11 cellular contexts compared by ENCODE assay signal in genomic region chr3:179438836-179439235, GRCh38. TPM values are rescaled to one million over a fixed set of nuclear protein-coding genes. Genes with fewer than 3 reads are reported as not detected.
DNase-seq lines count a peak whose midpoint lies in the region; ATAC-seq, FAIRE-seq and TF ChIP-seq lines count a peak whose summit lies in the region.
"Had no signal": no experiment of that assay in that cellular context is flagged by ENCODE, and none has a peak within 500 bp of the region (broad histone marks: within the 10 kb centered on the region; RNA-seq: fewer than 3 reads in every experiment).

No MANE protein-coding gene starts in this region.

- H3K36me3 ChIP-seq in keratinocyte (ENCODE audit: control insufficient read depth in 2 of 2, extremely low read depth in 1 of 2, insufficient read depth in 2 of 2, low read length in 2 of 2) (peaks cover 0 to 6% of the 10 kb centered on the region in 2 experiments), HepG2 (replicated peaks in 1 of 2; ENCODE audit: control insufficient read depth in 1 of 2, insufficient read depth in 2 of 2, low read length in 2 of 2) (no peaks in the 10 kb centered on the region), PC-9 (ENCODE audit: low read depth) (no peaks in the 10 kb centered on the region), SK-N-SH (replicated peaks in 1 of 2; ENCODE audit: control insufficient read depth in 1 of 2, insufficient read depth in 2 of 2, low read length in 1 of 2) (peaks cover 0 to 5% of the 10 kb centered on the region in 2 experiments)
- H3K36me3 ChIP-seq: uterus had no signal

- no peak for TF ChIP-seq POLR2A in HepG2 (IDR thresholded peaks at IDR 0.05; ENCODE audit: insufficient read depth in 1 of 2, low read depth in 2 of 2, low read length in 2 of 2)

- dilution Hi-C loops in keratinocyte (cut with MboI; ENCODE audit: extremely low pct_ligation_motif_present, low sequenced_read_pairs) = no loop called here

- H3F3A ChIP-seq in PC-9 (ENCODE audit: insufficient read depth, low read depth) = no peaks in the 10 kb centered on the region
- H3F3A ChIP-seq in SK-N-SH (replicated peaks; ENCODE audit: insufficient read depth) = peaks cover 7% of the 10 kb centered on the region

- H3K4me3 ChIP-seq in keratinocyte (ENCODE audit: control insufficient read depth in 2 of 3, extremely low read depth in 1 of 3, insufficient read depth in 2 of 3, low read depth in 1 of 3, low read length in 3 of 3) (no peak overlapping the region), HepG2 (replicated peaks in 1 of 3; ENCODE audit: insufficient read depth in 1 of 3, low read depth in 2 of 3, low read length in 3 of 3) (no peak overlapping the region), PC-9 (no peak overlapping the region), SK-N-SH (ENCODE audit: low read depth in 2 of 2, low read length in 1 of 2) (no peak overlapping the region)
- H3K4me3 ChIP-seq: uterus had no signal

- FAIRE-seq in keratinocyte (lab: Jason Lieb, UNC) = peak; percentile 44
- no peak for FAIRE-seq in HepG2 (lab: Jason Lieb, UNC)

- H2AFZ ChIP-seq in keratinocyte (ENCODE audit: control insufficient read depth, low read length) = no peak overlapping the region
- H2AFZ ChIP-seq in HepG2 (ENCODE audit: low read length) = no peak overlapping the region
- no peak overlapping the region for H2AFZ ChIP-seq in PC-9
- H2AFZ ChIP-seq in SK-N-SH (ENCODE audit: low read depth) = no peak overlapping the region

- 15% methylated on average over 5 of the region's 5 CpGs for WGBS in HepG2 (ENCODE audit: low lambda C conversion rate)
- WGBS in SK-N-SH (ENCODE audit: low lambda C conversion rate) = 98% methylated on average over 5 of the region's 5 CpGs

- CTCF ChIA-PET in HepG2 (lab: Yijun Ruan, JAX; ENCODE audit: low intra/inter-chr PET ratio, low total read pairs) = no interaction called here
- CTCF ChIA-PET in PC-9 (lab: Charles Lee) = no interaction called here
- CTCF ChIA-PET in SK-N-SH (lab: Yijun Ruan, JAX) = no interaction called here

- peaks cover under 1% of the 10 kb centered on the region for H3K4me1 ChIP-seq in keratinocyte (ENCODE audit: control insufficient read depth, extremely low read depth, insufficient read depth, low read length)
- no peaks in the 10 kb centered on the region for H3K4me1 ChIP-seq in HepG2 (ENCODE audit: insufficient read depth, low read length)
- no peaks in the 10 kb centered on the region for H3K4me1 ChIP-seq in PC-9 (replicated peaks; ENCODE audit: insufficient read depth)
- H3K4me1 ChIP-seq in SK-N-SH (ENCODE audit: control insufficient read depth in 1 of 2, insufficient read depth in 2 of 2, low read depth in 1 of 2, low read length in 1 of 2) = no peaks in the 10 kb centered on the region; a peak in 1 of 4 replicates
- H3K4me1 ChIP-seq: uterus had no signal

- in situ Hi-C loops in HepG2 (cut with HindIII; ENCODE audit: extremely low pct_ligation_motif_present, low pct_unique_long_range_greater_than_20kb) = no loop called here

- POLR2A ChIA-PET in HepG2 (lab: Yijun Ruan, JAX) = no interaction called here
- POLR2A ChIA-PET in PC-9 (lab: Charles Lee; ENCODE audit: unreplicated experiment) = interaction anchor here (0.8 kb wide), 1 partner anchor 12 kb away, joined by 8 read pairs; no protein-coding TSS in a partner anchor
- POLR2A ChIA-PET in SK-N-SH (lab: Yijun Ruan, JAX) = no interaction called here

- H3K27me3 ChIP-seq in keratinocyte (ENCODE audit: control insufficient read depth, extremely low read depth, insufficient read depth, low read length) (no peaks in the 10 kb centered on the region), HepG2 (ENCODE audit: control insufficient read depth in 1 of 2, insufficient read depth in 2 of 2, low read length in 2 of 2) (no peaks in the 10 kb centered on the region), PC-9 (ENCODE audit: insufficient read depth, low read depth) (no peaks in the 10 kb centered on the region), SK-N-SH (ENCODE audit: insufficient read depth) (no peaks in the 10 kb centered on the region)
- H3K27me3 ChIP-seq: uterus had no signal

- TF ChIP-seq EP300 in HepG2 (IDR thresholded peaks at IDR 0.05; ENCODE audit: low read depth in 2 of 2, low read length in 2 of 2) (no peak), HepG2 (CRISPR knock-in tag; IDR thresholded peaks at IDR 0.05; ENCODE audit: borderline replicate concordance) (no peak), SK-N-SH (IDR thresholded peaks at IDR 0.05; ENCODE audit: borderline replicate concordance in 1 of 2, low read depth in 1 of 2, low read length in 1 of 2) (no peak)

- no peak overlapping the region for H3K4me2 ChIP-seq in keratinocyte (ENCODE audit: control insufficient read depth, extremely low read depth, insufficient read depth, low read depth, low read length)
- H3K4me2 ChIP-seq in HepG2 (ENCODE audit: low read depth, low read length) = no peak overlapping the region
- no peak overlapping the region for H3K4me2 ChIP-seq in PC-9
- H3K4me2 ChIP-seq in SK-N-SH = no peak overlapping the region

- DNase-seq in keratinocyte (ENCODE audit: low read depth, low spot score) = no peak
- no peak for DNase-seq in HepG2 (ENCODE audit: low spot score)
- DNase-seq in PC-9 = no peak
- DNase-seq in SK-N-SH = no peak
- DNase-seq in activated CD8-positive, alpha-beta memory T cell treated with anti-CD3 and anti-CD28 coated beads, Interleukin-2, amount 50 U/mL, for 4 hours = no peak
- DNase-seq: activated naive CD4-positive, alpha-beta T cell; stimulated activated CD4-positive, alpha-beta T cell treated with anti-CD3 and anti-CD28 coated beads, Interleukin-4, amount 100 ng/mL, for 1 hour; uterus had no signal

- TF ChIP-seq CTCF in keratinocyte (optimal IDR thresholded peaks at IDR 0.05 in 1 of 3, IDR thresholded peaks at IDR 0.05 in 1 of 3, conservative IDR thresholded peaks at IDR 0.05 in 1 of 3; ENCODE audit: extremely low read depth in 1 of 3, insufficient read depth in 2 of 3, low read length in 3 of 3) (no peak), HepG2 (CRISPR knock-in tag; IDR thresholded peaks at IDR 0.05) (no peak), PC-9 (conservative IDR thresholded peaks at IDR 0.05) (no peak), SK-N-SH (IDR thresholded peaks at IDR 0.05) (no peak)

- no peaks in the 10 kb centered on the region for H3K9me1 ChIP-seq in keratinocyte (ENCODE audit: control insufficient read depth, extremely low read depth, insufficient read depth, low read length)

- H4K20me1 ChIP-seq in keratinocyte (ENCODE audit: control insufficient read depth, extremely low read depth, insufficient read depth, low read length) (no peaks in the 10 kb centered on the region), HepG2 (ENCODE audit: insufficient read depth, low read length) (no peaks in the 10 kb centered on the region), PC-9 (ENCODE audit: insufficient read depth) (no peaks in the 10 kb centered on the region), SK-N-SH (ENCODE audit: insufficient read depth) (peaks cover 8% of the 10 kb centered on the region; the same call in 1 of the 2 replicates)

- no peak overlapping the region for H3K27ac ChIP-seq in keratinocyte (ENCODE audit: control insufficient read depth, insufficient read depth, low read length)
- H3K27ac ChIP-seq in HepG2 (ENCODE audit: extremely low read length, insufficient read depth, low read length) = no peak overlapping the region
- no peak overlapping the region for H3K27ac ChIP-seq in PC-9
- no peak overlapping the region for H3K27ac ChIP-seq in SK-N-SH (ENCODE audit: low read depth in 2 of 2, low read length in 1 of 2)
- H3K27ac ChIP-seq: uterus had no signal

- TF ChIP-seq RAD21 in HepG2 (CRISPR knock-in tag; IDR thresholded peaks at IDR 0.05) (no peak), SK-N-SH (IDR thresholded peaks at IDR 0.05; ENCODE audit: low read length) (no peak)

- H3K79me2 ChIP-seq in keratinocyte (ENCODE audit: control insufficient read depth, insufficient read depth, low read length) (peaks cover 55% of the 10 kb centered on the region), HepG2 (ENCODE audit: insufficient read depth, low read length) (no peaks in the 10 kb centered on the region), PC-9 (ENCODE audit: low read depth) (no peaks in the 10 kb centered on the region), SK-N-SH (ENCODE audit: insufficient read depth) (peaks cover 85% of the 10 kb centered on the region)

- H3K9me2 ChIP-seq in PC-9 (ENCODE audit: insufficient read depth) = no peaks in the 10 kb centered on the region
- H3K9me2 ChIP-seq in SK-N-SH = no peaks in the 10 kb centered on the region

- BruUV-seq in HepG2 (replicated peaks; lab: Mats Ljungman, UMichigan) (no TSS peak), PC-9 (replicated peaks; lab: Mats Ljungman, UMichigan) (no TSS peak)

- intact Hi-C loops in HepG2 (cut with micrococcal nuclease; ENCODE audit: unreplicated experiment) (no loop called here), PC-9 (cut with micrococcal nuclease; ENCODE audit: unreplicated experiment) (no loop called here)

- ATAC-seq in GM18870 (IDR thresholded peaks at IDR 0.05; ENCODE audit: unreplicated experiment) (peak; percentile 82), GM21786 (IDR thresholded peaks at IDR 0.05; ENCODE audit: unreplicated experiment) (peak; percentile 93), HG03460 (IDR thresholded peaks at IDR 0.05; ENCODE audit: unreplicated experiment) (peak; percentile 95), HepG2 (no peak)

- H3K9ac ChIP-seq in keratinocyte (ENCODE audit: control insufficient read depth, extremely low read depth, insufficient read depth, low read length) (no peak overlapping the region), HepG2 (ENCODE audit: insufficient read depth, low read depth, low read length) (no peak overlapping the region), SK-N-SH (no peak overlapping the region)

- H3K9me3 ChIP-seq in keratinocyte (ENCODE audit: control insufficient read depth, low read depth, low read length) = no peaks in the 10 kb centered on the region
- H3K9me3 ChIP-seq in HepG2 (ENCODE audit: low read length) = no peaks in the 10 kb centered on the region
- no peaks in the 10 kb centered on the region for H3K9me3 ChIP-seq in PC-9 (ENCODE audit: insufficient read depth, low read depth)
- no peaks in the 10 kb centered on the region for H3K9me3 ChIP-seq in SK-N-SH
- H3K9me3 ChIP-seq: uterus had no signal

RNA-seq across cellular contexts. Expression of gene GNB4, which starts 12.4 kb away (rescaled TPM):
- polyA plus RNA-seq in keratinocyte = 35.1 to 51.1 TPM (median 42.2 TPM) in 3 replicates
- 5.9 TPM for polyA plus RNA-seq in keratinocyte (2011; ENCODE audit: low read depth)
- 28.0 and 54.4 TPM in 2 replicates for polyA plus RNA-seq in keratinocyte (2011; cell fraction: cytosol; rRNA removed)
- polyA plus RNA-seq in keratinocyte (2011; cell fraction: nucleus; rRNA removed) = 30.0 and 31.3 TPM in 2 replicates
- polyA plus RNA-seq in keratinocyte (2012; ENCODE audit: low replicate concordance) = 7.8 and 31.2 TPM in 2 replicates
- 37.8 to 129 TPM (median 83.8 TPM) in 3 replicates for polyA minus RNA-seq in keratinocyte
- polyA minus RNA-seq in keratinocyte (2011; cell fraction: cytosol; rRNA and poly(A)+ RNA removed) = 34.7 TPM
- polyA minus RNA-seq in keratinocyte (2011; cell fraction: nucleus; rRNA and poly(A)+ RNA removed) = 28.5 and 65.6 TPM in 2 replicates
- total RNA-seq in HepG2 (2016; rRNA removed; fragmentation: Illumina TruSeq; extraction: Trizol) = 0.13 and 0.36 TPM in 2 replicates
- total RNA-seq in HepG2 (2016; cell fraction: cytosol; rRNA removed; fragmentation: Illumina TruSeq; extraction: Trizol; ENCODE audit: low read depth) = not detected in 2 replicates
- total RNA-seq in HepG2 (2016; cell fraction: insoluble cytoplasmic fraction; rRNA removed; fragmentation: Illumina TruSeq; extraction: Trizol) = 0.18 and 0.22 TPM in 2 replicates
- 0.10 and 0.22 TPM in 2 replicates for total RNA-seq in HepG2 (2016; cell fraction: membrane; rRNA removed; fragmentation: Illumina TruSeq; extraction: Trizol)
- total RNA-seq in HepG2 (2016; cell fraction: nucleus; rRNA removed; fragmentation: Illumina TruSeq; extraction: Trizol) = 0.09 and 0.13 TPM in 2 replicates
- polyA plus RNA-seq in HepG2 (2011; rRNA removed) = 0.01 and 0.07 TPM in 2 replicates
- 0.01 and 0.04 TPM in 2 replicates for polyA plus RNA-seq in HepG2 (2011; cell fraction: cytosol; rRNA removed)
- polyA plus RNA-seq in HepG2 (2011; cell fraction: nucleus; rRNA removed) = not detected in 2 replicates
- polyA plus RNA-seq in HepG2 (2012) = 0.25 and 0.31 TPM in 2 replicates
- polyA plus RNA-seq in HepG2 (2016; cell fraction: cytosol; fragmentation: Illumina TruSeq; extraction: Trizol; ENCODE audit: low read depth) = 0.01 TPM in 1 of 2 replicates, not detected in the other
- polyA plus RNA-seq in HepG2 (2016; cell fraction: insoluble cytoplasmic fraction; fragmentation: Illumina TruSeq; extraction: Trizol; ENCODE audit: low read depth) = 0.19 and 0.20 TPM in 2 replicates
- polyA plus RNA-seq in HepG2 (2016; cell fraction: membrane; fragmentation: Illumina TruSeq; extraction: Trizol; ENCODE audit: low read depth) = 0.02 and 0.05 TPM in 2 replicates
- polyA plus RNA-seq in HepG2 (2016; cell fraction: nucleus; fragmentation: Illumina TruSeq; extraction: Trizol; ENCODE audit: insufficient read depth, low read depth) = not detected in 2 replicates
- polyA minus RNA-seq in HepG2 (2011; rRNA and poly(A)+ RNA removed; ENCODE audit: low replicate concordance) = 0.66 and 46.6 TPM in 2 replicates
- polyA minus RNA-seq in HepG2 (2011; cell fraction: cytosol; rRNA and poly(A)+ RNA removed) = 0.20 and 0.53 TPM in 2 replicates
- 0.26 and 0.75 TPM in 2 replicates for polyA minus RNA-seq in HepG2 (2011; cell fraction: nucleus; rRNA and poly(A)+ RNA removed)
- total RNA-seq in PC-9 (2021) = 18.0 and 19.4 TPM in 2 replicates
- polyA plus RNA-seq in SK-N-SH (2012; rRNA removed) = 8.7 and 12.9 TPM in 2 replicates
- polyA plus RNA-seq in SK-N-SH (2012; cell fraction: cytosol; rRNA removed) = 12.7 and 14.5 TPM in 2 replicates
- polyA plus RNA-seq in SK-N-SH (2012; cell fraction: nucleus; rRNA removed) = 4.5 and 6.5 TPM in 2 replicates
